In the genomic region with DNA sequence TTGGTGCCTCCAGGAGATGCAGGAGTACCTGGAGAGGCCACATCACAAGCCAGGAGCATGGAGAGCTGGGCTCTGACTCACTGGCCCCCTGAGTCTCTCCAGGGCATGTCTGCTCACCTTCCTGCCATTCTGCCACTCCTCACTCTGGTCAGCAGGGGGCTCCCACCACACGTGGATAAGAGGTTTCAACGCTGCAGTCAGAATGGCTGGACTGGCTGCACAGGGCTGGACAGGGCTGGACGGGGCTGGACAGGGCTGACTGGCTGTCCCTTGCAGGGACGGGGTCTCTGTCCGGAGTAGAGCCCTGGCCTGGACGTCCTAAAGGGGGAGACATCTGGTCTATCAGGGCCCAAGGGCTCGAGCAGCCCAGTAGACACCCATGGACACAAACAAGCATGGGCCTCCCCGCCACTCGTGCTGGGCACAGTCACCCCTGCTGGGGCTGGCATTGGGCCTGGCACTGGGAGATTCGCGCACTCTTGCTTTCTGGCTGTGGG, we compare ENCODE assay signal across 8 cellular contexts. TPM values are rescaled to one million over a fixed set of nuclear protein-coding genes. Genes with fewer than 3 reads are reported as not detected.
DNase-seq lines count a peak whose midpoint lies in the region; ATAC-seq and TF ChIP-seq lines count a peak whose summit lies in the region.

No MANE protein-coding gene starts in this region.

- H3K4me1 ChIP-seq in Caco-2 (peaks cover 50% of the 10 kb centered on the region), Peyer's patch (peaks cover 0 to 8% (median 4%) of the 10 kb centered on the region in 4 donors)

- TF ChIP-seq POLR2A in Peyer's patch (IDR thresholded peaks at IDR 0.05), result no peak

- TF ChIP-seq CTCF in Caco-2 (IDR thresholded peaks at IDR 0.05; ENCODE audit: insufficient read depth in 1 of 2, low read depth in 1 of 2, low read length in 1 of 2, severe bottlenecking in 1 of 2, unreplicated experiment in 1 of 2) (peak; percentile 92 to 94), Peyer's patch (IDR thresholded peaks at IDR 0.05) (peak; percentile 80 to 97 (median 90)), neural crest cell (conservative IDR thresholded peaks at IDR 0.05) (peak; percentile 91)

- no peak overlapping the region for H3K4me3 ChIP-seq in Caco-2 (ENCODE audit: low read depth, low read length)
- H3K4me3 ChIP-seq in Peyer's patch, result no peak overlapping the region

- CTCF ChIA-PET in Caco-2 (lab: Charles Lee), result interaction anchor here (0.5 to 3.0 kb wide), 9 partner anchors 10 to 1132 kb away, joined by 3 to 49 read pairs (median 4); no protein-coding TSS in a partner anchor

- intact Hi-C loops in Caco-2 (cut with micrococcal nuclease; ENCODE audit: unreplicated experiment), result loop anchor here (1.0 kb wide), 2 partner anchors 112 to 140 kb away; no protein-coding TSS in a partner anchor

- no peaks in the 10 kb centered on the region for H3K9me3 ChIP-seq in Caco-2
- no peaks in the 10 kb centered on the region for H3K9me3 ChIP-seq in Peyer's patch

- peak; percentile 76 to 80 for ATAC-seq in activated T-cell treated with anti-CD3 and anti-CD28 coated beads, Interleukin-2, amount 50 U/mL, for 72 hours (replicated peaks in 1 of 2)
- ATAC-seq in stimulated activated naive CD8-positive, alpha-beta T cell treated with anti-CD3 and anti-CD28 coated beads, Interleukin-15, amount 100 ng/mL, for 72 hours, result peak; percentile 75
- no peak for ATAC-seq in HG02623 (IDR thresholded peaks at IDR 0.05; ENCODE audit: unreplicated experiment)

- no peak overlapping the region for H3K4me3 Mint-ChIP-seq in Caco-2 (ENCODE audit: unreplicated experiment)
- no peak overlapping the region for H3K4me3 Mint-ChIP-seq in activated T-cell treated with anti-CD3 and anti-CD28 coated beads, Interleukin-2, amount 50 U/mL, for 72 hours
- H3K4me3 Mint-ChIP-seq in neural crest cell, result no peak overlapping the region
- H3K4me3 Mint-ChIP-seq in stimulated activated naive CD8-positive, alpha-beta T cell treated with anti-CD3 and anti-CD28 coated beads, Interleukin-15, amount 100 ng/mL, for 72 hours, result no peak overlapping the region

- H3K27ac Mint-ChIP-seq in Caco-2 (ENCODE audit: unreplicated experiment), result no peak overlapping the region
- no peak overlapping the region for H3K27ac Mint-ChIP-seq in activated T-cell treated with anti-CD3 and anti-CD28 coated beads, Interleukin-2, amount 50 U/mL, for 72 hours
- no peak overlapping the region for H3K27ac Mint-ChIP-seq in neural crest cell (ENCODE audit: unreplicated experiment)
- peak overlapping the region in 1 of 2 donors; percentile 46 for H3K27ac Mint-ChIP-seq in stimulated activated naive CD8-positive, alpha-beta T cell treated with anti-CD3 and anti-CD28 coated beads, Interleukin-15, amount 100 ng/mL, for 72 hours

- H3K36me3 ChIP-seq in Caco-2 (ENCODE audit: control insufficient read depth, insufficient read depth, low read length) (no peaks in the 10 kb centered on the region), Peyer's patch (no peaks in the 10 kb centered on the region)

- BruUV-seq in Caco-2 (replicated peaks; lab: Mats Ljungman, UMichigan), result no TSS peak

- no peak overlapping the region for H3K27ac ChIP-seq in Peyer's patch

- H3K27me3 Mint-ChIP-seq in Caco-2 (ENCODE audit: insufficient read depth, unreplicated experiment) (no peaks in the 10 kb centered on the region), neural crest cell (ENCODE audit: low read depth) (peaks cover 36% of the 10 kb centered on the region)
- H3K27me3 Mint-ChIP-seq in activated T-cell treated with anti-CD3 and anti-CD28 coated beads, Interleukin-2, amount 50 U/mL, for 72 hours (ENCODE audit: low read depth), result no peaks in the 10 kb centered on the region
- no peaks in the 10 kb centered on the region for H3K27me3 Mint-ChIP-seq in stimulated activated naive CD8-positive, alpha-beta T cell treated with anti-CD3 and anti-CD28 coated beads, Interleukin-15, amount 100 ng/mL, for 72 hours

- no peaks in the 10 kb centered on the region for H3K9me3 Mint-ChIP-seq in Caco-2 (ENCODE audit: unreplicated experiment)
- H3K9me3 Mint-ChIP-seq in activated T-cell treated with anti-CD3 and anti-CD28 coated beads, Interleukin-2, amount 50 U/mL, for 72 hours, result no peaks in the 10 kb centered on the region
- H3K9me3 Mint-ChIP-seq in neural crest cell, result no peaks in the 10 kb centered on the region
- H3K9me3 Mint-ChIP-seq in stimulated activated naive CD8-positive, alpha-beta T cell treated with anti-CD3 and anti-CD28 coated beads, Interleukin-15, amount 100 ng/mL, for 72 hours, result no peaks in the 10 kb centered on the region

- H3K36me3 Mint-ChIP-seq in Caco-2 (ENCODE audit: insufficient read depth, unreplicated experiment) (no peaks in the 10 kb centered on the region), neural crest cell (ENCODE audit: low read depth) (no peaks in the 10 kb centered on the region)
- no peaks in the 10 kb centered on the region for H3K36me3 Mint-ChIP-seq in activated T-cell treated with anti-CD3 and anti-CD28 coated beads, Interleukin-2, amount 50 U/mL, for 72 hours (ENCODE audit: insufficient read depth in 2 of 2)

- H3K4me1 Mint-ChIP-seq in Caco-2 (ENCODE audit: low read depth, unreplicated experiment) (peaks cover 39% of the 10 kb centered on the region), neural crest cell (no peaks in the 10 kb centered on the region)
- H3K4me1 Mint-ChIP-seq in activated T-cell treated with anti-CD3 and anti-CD28 coated beads, Interleukin-2, amount 50 U/mL, for 72 hours (ENCODE audit: low read depth), result peaks cover 45% of the 10 kb centered on the region
- H3K4me1 Mint-ChIP-seq in stimulated activated naive CD8-positive, alpha-beta T cell treated with anti-CD3 and anti-CD28 coated beads, Interleukin-15, amount 100 ng/mL, for 72 hours, result peaks cover 62% of the 10 kb centered on the region

- no peaks in the 10 kb centered on the region for H3K27me3 ChIP-seq in Caco-2 (replicated peaks; ENCODE audit: control insufficient read depth, insufficient read depth, low read length)
- H3K27me3 ChIP-seq in Peyer's patch, result no peaks in the 10 kb centered on the region

- DNase-seq in Caco-2, result peak; percentile 87 to 88
- peak; percentile 88 for DNase-seq in HK-2 (ENCODE audit: unreplicated experiment)
- peak; percentile 70 to 88 (median 81) for DNase-seq in Peyer's patch
- peak; percentile 76 to 80 for DNase-seq in activated T-cell treated with anti-CD3 and anti-CD28 coated beads, Interleukin-2, amount 50 U/mL, for 72 hours
- peak; percentile 81 for DNase-seq in fibroblast of peridontal ligament (ENCODE audit: extremely low read depth)
- DNase-seq in neural crest cell (ENCODE audit: low read depth, low spot score), result peak; percentile 81
- peak; percentile 71 to 77 for DNase-seq in stimulated activated naive CD8-positive, alpha-beta T cell treated with anti-CD3 and anti-CD28 coated beads, Interleukin-15, amount 100 ng/mL, for 72 hours

- POLR2A ChIA-PET in Caco-2 (lab: Charles Lee), result no interaction called here

RNA-seq across cellular contexts. Expression of gene CYTH4, which starts 34.6 kb away (rescaled TPM):
- not detected in 2 replicates for total RNA-seq in Caco-2 (2022)
- total RNA-seq in Peyer's patch, result 10 to 100 TPM; 13.5 to 75.9 (median 22.5) TPM
- 10 to 100 TPM; 71.9 to 87.5 TPM for total RNA-seq in activated T-cell treated with anti-CD3 and anti-CD28 coated beads, Interleukin-2, amount 50 U/mL, for 72 hours
- not detected in 2 replicates for total RNA-seq in neural crest cell

Comparison
In these comparisons a context has a peak if more than half of its experiments do, and no peak if none do; other contexts are left out.
1. RNA of gene CYTH4, which starts 34.6 kb away (total RNA-seq): 71.9 to 87.5 TPM in activated T-cell treated with anti-CD3 and anti-CD28 coated beads, Interleukin-2, amount 50 U/mL, for 72 hours and 13.5 to 75.9 TPM in Peyer's patch; not detected in Caco-2 and not detected in neural crest cell; every median in the first group is over 10 times any median in the second.
2. Peak in every context shown above with its lines, with median percentiles within 50 percentile points of each other: DNase-seq and CTCF ChIP-seq.